ENCODE assay signal across 8 cellular contexts in the genomic region with DNA sequence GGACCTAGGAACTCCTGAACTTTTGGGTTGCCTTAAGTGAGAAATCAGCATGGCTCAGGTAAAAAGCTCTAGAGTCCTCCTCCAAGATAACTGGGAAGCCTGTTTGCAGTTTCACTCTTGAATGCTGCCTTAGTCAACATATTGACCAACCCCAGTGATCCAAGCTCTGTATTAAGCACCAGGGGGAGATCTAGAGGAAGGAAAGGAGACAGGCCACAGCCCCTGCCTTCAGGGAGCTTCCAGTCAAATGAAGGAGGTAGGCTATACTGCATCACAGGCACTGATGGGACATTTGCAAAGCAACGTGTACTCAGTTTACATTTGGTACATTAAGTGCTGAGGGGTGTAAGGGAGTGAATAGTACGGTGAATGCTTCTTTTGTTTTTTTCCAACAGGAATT. TPM values are rescaled to one million over a fixed set of nuclear protein-coding genes. Genes with fewer than 3 reads are reported as not detected.
A peak's percentile ranks its signal among the peaks of the same experiment; 100 is the strongest.
DNase-seq lines count a peak whose midpoint lies in the region; ATAC-seq and TF ChIP-seq lines count a peak whose summit lies in the region.

No MANE protein-coding gene starts in this region.

- POLR2A ChIA-PET in activated CD4-positive, alpha-beta memory T cell treated with anti-CD3 and anti-CD28 coated beads for 36 hours (lab: Charles Lee): interaction anchor here (0.7 to 3.1 kb wide), 12 partner anchors 13 to 230 kb away, joined by 3 to 19 read pairs (median 6); partner anchors contain the start of genes AAAS, ESPL1, ITGB7 and SPRYD3

- no peaks in the 10 kb centered on the region for H3K27me3 Mint-ChIP-seq in HFFc6 (ENCODE audit: insufficient read depth)
- H3K27me3 Mint-ChIP-seq in activated CD4-positive, alpha-beta memory T cell treated with anti-CD3 and anti-CD28 coated beads for 36 hours: no peaks in the 10 kb centered on the region
- H3K27me3 Mint-ChIP-seq in glutamatergic neuron (ENCODE audit: unreplicated experiment): peaks cover 10% of the 10 kb centered on the region
- no peaks in the 10 kb centered on the region for H3K27me3 Mint-ChIP-seq in stimulated activated memory B cell treated with anti-CD40 and anti-IgM and Interleukin-4, amounts not matched to agents 10 μg/mL and 1 μg/mL and 100 μg/mL, for 72 hours

- TF ChIP-seq CTCF in HFFc6 (IDR thresholded peaks at IDR 0.05) (no peak), glutamatergic neuron (IDR thresholded peaks at IDR 0.05; ENCODE audit: partially characterized antibody, unreplicated experiment) (no peak)

- CTCF ChIA-PET in activated CD4-positive, alpha-beta memory T cell treated with anti-CD3 and anti-CD28 coated beads for 36 hours (lab: Charles Lee): interaction anchor here (0.7 to 7.2 kb wide), 11 partner anchors 8 to 163 kb away, joined by 3 to 46 read pairs (median 11); partner anchors contain the start of genes AAAS, ITGB7, MYG1 and PFDN5

- peaks cover 46% of the 10 kb centered on the region for H3K4me1 Mint-ChIP-seq in HFFc6 (ENCODE audit: low read depth)
- H3K4me1 Mint-ChIP-seq in activated CD4-positive, alpha-beta memory T cell treated with anti-CD3 and anti-CD28 coated beads for 36 hours (ENCODE audit: low read depth): peaks cover 43% of the 10 kb centered on the region
- H3K4me1 Mint-ChIP-seq in glutamatergic neuron (ENCODE audit: low read depth, unreplicated experiment): peaks cover 17% of the 10 kb centered on the region
- peaks cover 60% of the 10 kb centered on the region for H3K4me1 Mint-ChIP-seq in stimulated activated memory B cell treated with anti-CD40 and anti-IgM and Interleukin-4, amounts not matched to agents 10 μg/mL and 1 μg/mL and 100 μg/mL, for 72 hours

- H3K4me3 Mint-ChIP-seq in HFFc6 (peak overlapping the region; percentile 90), glutamatergic neuron (ENCODE audit: unreplicated experiment) (peak overlapping the region; percentile 93)
- H3K4me3 Mint-ChIP-seq in activated CD4-positive, alpha-beta memory T cell treated with anti-CD3 and anti-CD28 coated beads for 36 hours: peak overlapping the region; percentile 96
- peak overlapping the region; percentile 93 for H3K4me3 Mint-ChIP-seq in stimulated activated memory B cell treated with anti-CD40 and anti-IgM and Interleukin-4, amounts not matched to agents 10 μg/mL and 1 μg/mL and 100 μg/mL, for 72 hours

- no peak for DNase-seq in HFFc6
- no peak for DNase-seq in activated CD4-positive, alpha-beta memory T cell treated with anti-CD3 and anti-CD28 coated beads for 36 hours
- no peak for DNase-seq in glutamatergic neuron
- no peak for DNase-seq in ureter (ENCODE audit: low spot score)
- DNase-seq in stimulated activated CD4-positive, alpha-beta T cell treated with anti-CD3 and anti-CD28 coated beads, Interleukin-12 subunit alpha, Interleukin-12 subunit beta, amount 100 ng/mL, for 4 hours: no peak
- no peak for DNase-seq in T-helper 9 cell

- 0 out of 2 replicates have a peak overlapping the region, but pooled peaks have one; percentile 6 for H3K27ac Mint-ChIP-seq in HFFc6
- H3K27ac Mint-ChIP-seq in activated CD4-positive, alpha-beta memory T cell treated with anti-CD3 and anti-CD28 coated beads for 36 hours: peak overlapping the region; percentile 94
- H3K27ac Mint-ChIP-seq in glutamatergic neuron (ENCODE audit: unreplicated experiment): no peak overlapping the region
- peak overlapping the region; percentile 85 for H3K27ac Mint-ChIP-seq in stimulated activated memory B cell treated with anti-CD40 and anti-IgM and Interleukin-4, amounts not matched to agents 10 μg/mL and 1 μg/mL and 100 μg/mL, for 72 hours

- H3K9me3 Mint-ChIP-seq in HFFc6 (no peaks in the 10 kb centered on the region), glutamatergic neuron (ENCODE audit: unreplicated experiment) (peaks cover 12% of the 10 kb centered on the region)
- no peaks in the 10 kb centered on the region for H3K9me3 Mint-ChIP-seq in activated CD4-positive, alpha-beta memory T cell treated with anti-CD3 and anti-CD28 coated beads for 36 hours
- no peaks in the 10 kb centered on the region for H3K9me3 Mint-ChIP-seq in stimulated activated memory B cell treated with anti-CD40 and anti-IgM and Interleukin-4, amounts not matched to agents 10 μg/mL and 1 μg/mL and 100 μg/mL, for 72 hours

- peaks cover 40% of the 10 kb centered on the region for H3K36me3 Mint-ChIP-seq in HFFc6 (ENCODE audit: low read depth)
- peaks cover 46% of the 10 kb centered on the region for H3K36me3 Mint-ChIP-seq in activated CD4-positive, alpha-beta memory T cell treated with anti-CD3 and anti-CD28 coated beads for 36 hours
- no peaks in the 10 kb centered on the region for H3K36me3 Mint-ChIP-seq in glutamatergic neuron (ENCODE audit: unreplicated experiment)
- H3K36me3 Mint-ChIP-seq in stimulated activated memory B cell treated with anti-CD40 and anti-IgM and Interleukin-4, amounts not matched to agents 10 μg/mL and 1 μg/mL and 100 μg/mL, for 72 hours: peaks cover 50% of the 10 kb centered on the region

- intact Hi-C loops in activated CD4-positive, alpha-beta memory T cell treated with anti-CD3 and anti-CD28 coated beads for 36 hours (cut with micrococcal nuclease): loop anchor here (5.0 kb wide), 1 partner anchor 80 kb away; the partner anchor contains the start of gene SOAT2

- no peak for ATAC-seq in stimulated activated memory B cell treated with anti-CD40 and anti-IgM and Interleukin-4, amounts not matched to agents 10 μg/mL and 1 μg/mL and 100 μg/mL, for 72 hours
- no peak for ATAC-seq in HG03139 (IDR thresholded peaks at IDR 0.05; ENCODE audit: unreplicated experiment)

RNA-seq across cellular contexts. Expression of gene CSAD, which starts 1.2 kb away (rescaled TPM):
- 10 to 100 TPM; 13.9 to 17.1 (median 16.0) TPM for total RNA-seq in HFFc6 (2021; fragmentation: NEBNext Ultra II Directional; extraction: Animal tissue kit (Norgen Biotek cat#: 25700))
- 10 to 100 TPM; 21.4 to 23.7 TPM for total RNA-seq in activated CD4-positive, alpha-beta memory T cell treated with anti-CD3 and anti-CD28 coated beads for 36 hours
- total RNA-seq in glutamatergic neuron (ENCODE audit: unreplicated experiment) (34.5 TPM), ureter (65.7 TPM)

RNA-seq across cellular contexts. Expression of gene ZNF740, which starts 1.4 kb away (rescaled TPM):
- 10 to 100 TPM; 17.3 to 25.7 (median 19.3) TPM for total RNA-seq in HFFc6 (2021; fragmentation: NEBNext Ultra II Directional; extraction: Animal tissue kit (Norgen Biotek cat#: 25700))
- 10 to 100 TPM; 32.6 to 37.5 TPM for total RNA-seq in activated CD4-positive, alpha-beta memory T cell treated with anti-CD3 and anti-CD28 coated beads for 36 hours
- total RNA-seq in glutamatergic neuron (ENCODE audit: unreplicated experiment) (38.2 TPM), ureter (56.8 TPM)

RNA-seq across cellular contexts. Expression of gene ITGB7, which starts 25.1 kb away (rescaled TPM):
- total RNA-seq in HFFc6 (2021; fragmentation: NEBNext Ultra II Directional; extraction: Animal tissue kit (Norgen Biotek cat#: 25700)): 1 to 10 TPM in 3 of 6 experiments, under 1 TPM in 3; 0.35 to 1.5 (median 0.93) TPM
- total RNA-seq in activated CD4-positive, alpha-beta memory T cell treated with anti-CD3 and anti-CD28 coated beads for 36 hours: 100 to 1,000 TPM; 168 to 169 TPM
- total RNA-seq in glutamatergic neuron (ENCODE audit: unreplicated experiment): not detected
- total RNA-seq in ureter: 15.8 TPM

RNA-seq across cellular contexts. Expression of gene RARG, which starts 50.1 kb away (rescaled TPM):
- total RNA-seq in HFFc6 (2021; fragmentation: NEBNext Ultra II Directional; extraction: Animal tissue kit (Norgen Biotek cat#: 25700)): 10 to 100 TPM; 47.2 to 80.5 (median 71.0) TPM
- total RNA-seq in activated CD4-positive, alpha-beta memory T cell treated with anti-CD3 and anti-CD28 coated beads for 36 hours: 10 to 100 TPM; 21.8 to 25.2 TPM
- total RNA-seq in glutamatergic neuron (ENCODE audit: unreplicated experiment): 0.27 TPM
- 101 TPM for total RNA-seq in ureter

Comparison
In these comparisons a context has a peak if more than half of its experiments do, and no peak if none do; other contexts are left out.
1. RNA of gene ITGB7, which starts 25.1 kb away (total RNA-seq): 168 to 169 TPM in activated CD4-positive, alpha-beta memory T cell treated with anti-CD3 and anti-CD28 coated beads for 36 hours; 15.8 TPM in ureter (single experiment), 0.35 to 1.5 TPM in HFFc6 and not detected in glutamatergic neuron (single experiment); every median in the first group is over 10 times any median in the second.
2. Peak in every context shown above with its lines, with median percentiles within 50 percentile points of each other: H3K4me3 Mint-ChIP-seq.